In the genomic region with DNA sequence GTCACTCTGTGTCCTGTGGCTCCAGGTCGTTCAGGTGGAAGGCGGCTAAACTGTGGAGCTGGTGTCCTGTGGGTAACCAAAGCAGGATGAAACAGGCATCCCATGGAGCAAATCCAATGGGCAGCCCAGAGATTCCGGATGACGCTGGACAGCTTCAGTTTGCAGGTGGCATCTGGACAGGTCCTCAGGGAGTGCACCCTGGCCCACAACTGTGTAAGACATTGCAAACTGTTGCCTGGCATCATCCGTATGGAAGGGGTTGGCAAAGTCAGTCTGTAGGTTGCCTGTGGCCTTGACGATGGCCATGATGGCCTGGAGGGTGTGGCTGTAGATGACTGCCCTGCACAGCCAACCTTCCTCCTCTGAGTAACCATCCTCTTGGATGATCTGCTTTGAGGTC, we compare ENCODE assay signal across 34 cellular contexts.
"Had no signal": no experiment of that assay in that cellular context is flagged by ENCODE, and none has a peak within 500 bp of the region (broad histone marks: within the 10 kb centered on the region; RNA-seq: fewer than 3 reads in every experiment).

No MANE protein-coding gene starts in this region.

- DNase-seq: Karpas-422, Kasumi-1, KG1, MG63, MM.1S, MV-4-11, NCI-H1048, NCI-H1092, NCI-H1092 treated with DMSO at 0.1 percent for 48 hours, NCI-H1105, NCI-H1417, NCI-H1417 treated with DMSO at 0.1 percent for 48 hours, NCI-H1436, NCI-H1436 treated with DMSO at 0.1 percent for 48 hours, NCI-H146, NCI-H1694, NCI-H1694 treated with DMSO at 0.1 percent for 48 hours, NCI-H187, NCI-H187 treated with DMSO at 0.1 percent for 48 hours, NCI-H1930, NCI-H2029, NCI-H2029 treated with DMSO at 0.1 percent for 48 hours, NCI-H2081, NCI-H2081 treated with DMSO at 0.1 percent for 48 hours, NCI-H2107, NCI-H2171, NCI-H2171 treated with DMSO at 0.1 percent for 48 hours, NCI-H2227 treated with DMSO at 0.1 percent for 48 hours, NCI-H226, NCI-H345, NCI-H446, NCI-H446 treated with DMSO at 0.1 percent for 48 hours, NCI-H510A had no signal

- H3K27me3 ChIP-seq: MG63 had no signal

- H3K9me3 ChIP-seq: MG63 had no signal

- H3K4me2 ChIP-seq: KMS-11 had no signal

- H3K27ac ChIP-seq: KMS-11 had no signal

- H3K4me3 ChIP-seq: MG63 had no signal

- H3K36me3 ChIP-seq: MG63 had no signal

- H3K9ac ChIP-seq: KMS-11 had no signal
